In the genomic region with DNA sequence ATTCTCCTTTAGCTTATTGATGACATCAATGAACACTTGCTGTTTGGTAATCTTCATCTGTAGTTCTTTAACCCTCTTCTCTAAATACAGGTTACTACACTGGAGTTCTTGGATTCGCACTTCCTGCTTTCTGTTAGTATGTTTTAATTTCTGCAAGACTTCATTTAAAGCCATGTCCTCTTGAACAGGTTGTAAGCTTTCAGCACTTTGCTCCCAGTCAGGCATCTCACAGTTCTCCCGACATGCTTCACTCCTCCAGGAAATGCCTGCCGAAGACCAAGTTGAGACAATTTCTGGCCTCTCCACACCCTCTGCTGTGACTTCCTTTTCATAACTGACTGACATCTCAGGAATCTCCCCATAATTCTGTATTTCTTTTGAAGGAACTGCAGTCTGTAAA, we compare ENCODE assay signal across 27 cellular contexts. TPM values are rescaled to one million over a fixed set of nuclear protein-coding genes. Genes with fewer than 3 reads are reported as not detected.
A peak's percentile ranks its signal among the peaks of the same experiment; 100 is the strongest.
DNase-seq lines count a peak whose midpoint lies in the region; ATAC-seq, FAIRE-seq and TF ChIP-seq lines count a peak whose summit lies in the region.
"Had no signal": no experiment of that assay in that cellular context is flagged by ENCODE, and none has a peak within 500 bp of the region (broad histone marks: within the 10 kb centered on the region; RNA-seq: fewer than 3 reads in every experiment).

No MANE protein-coding gene starts in this region.

- no peak for TF ChIP-seq CTCF in bronchial epithelial cell (IDR thresholded peaks at IDR 0.05; ENCODE audit: insufficient read depth, low read length, severe bottlenecking)

- H3K4me3 ChIP-seq in BLaER1 treated with 17β-estradiol and CSF1 and Interleukin-3, amounts not matched to agents 10 nM and 100 nM = no peak overlapping the region
- H3K4me3 ChIP-seq in bronchial epithelial cell (ENCODE audit: low read depth, low read length) = no peak overlapping the region
- H3K4me3 ChIP-seq: esophagus squamous epithelium, ovary, SJCRH30, upper lobe of right lung had no signal

- H3K27me3 ChIP-seq in BLaER1 treated with 17β-estradiol and CSF1 and Interleukin-3, amounts not matched to agents 10 nM and 100 nM = no peaks in the 10 kb centered on the region
- H3K27me3 ChIP-seq in bronchial epithelial cell (ENCODE audit: control insufficient read depth, insufficient read depth, low read length) = no peaks in the 10 kb centered on the region
- H3K27me3 ChIP-seq: esophagus squamous epithelium, ovary, SJCRH30, upper lobe of right lung had no signal

- no peaks in the 10 kb centered on the region for H3K9me3 ChIP-seq in BLaER1 treated with 17β-estradiol and CSF1 and Interleukin-3, amounts not matched to agents 10 nM and 100 nM (replicated peaks in 1 of 11)
- H3K9me3 ChIP-seq: esophagus squamous epithelium, ovary, SJCRH30, upper lobe of right lung had no signal

- peak overlapping the region in 8 of 11 experiments; percentile 7 to 67 (median 23); a peak in 12 of 22 replicates for H3K4me2 ChIP-seq in BLaER1 treated with 17β-estradiol and CSF1 and Interleukin-3, amounts not matched to agents 10 nM and 100 nM

- intact Hi-C loops in left colon (cut with DNase I, micrococcal nuclease) = no loop called here

- peak; percentile 32 for DNase-seq in KBM-7
- DNase-seq in bronchial epithelial cell (ENCODE audit: low read depth) = peak; percentile 45
- DNase-seq in left colon = peak; percentile 17 to 42
- no peak for DNase-seq in GDM1 (lab: John Stamatoyannopoulos, UW)
- no peak for DNase-seq in NCI-H2227 (lab: John Stamatoyannopoulos, UW; ENCODE audit: unreplicated experiment)
- DNase-seq in NCI-H1436 (lab: John Stamatoyannopoulos, UW) = no peak
- DNase-seq: activated CD4-positive, alpha-beta T cell treated with anti-CD3 and anti-CD28 coated beads, Interleukin-2, amount 10 ng/mL, durations not matched to agents 7 days and 5 days; effector memory CD8-positive, alpha-beta T cell; esophagus squamous epithelium; naive thymus-derived CD4-positive, alpha-beta T cell; NCI-H2029; NCI-H345; NCI-H82; ovary; PC-3; right cardiac atrium; SJCRH30; T-helper 1 cell; upper lobe of right lung had no signal

- no peak overlapping the region for H3K9ac ChIP-seq in BLaER1 treated with 17β-estradiol and CSF1 and Interleukin-3, amounts not matched to agents 10 nM and 100 nM

- no peak for FAIRE-seq in bronchial epithelial cell (lab: Jason Lieb, UNC)
- FAIRE-seq: astrocyte had no signal

- ATAC-seq in left colon = peak; percentile 99
- no peak for ATAC-seq in HG02588 (IDR thresholded peaks at IDR 0.05; ENCODE audit: unreplicated experiment)
- ATAC-seq: effector memory CD8-positive, alpha-beta T cell; HCT116; naive thymus-derived CD4-positive, alpha-beta T cell; PC-3; right cardiac atrium; upper lobe of right lung had no signal

- H4K20me1 ChIP-seq in BLaER1 treated with 17β-estradiol and CSF1 and Interleukin-3, amounts not matched to agents 10 nM and 100 nM = no peaks in the 10 kb centered on the region

- H3K36me3 ChIP-seq in BLaER1 treated with 17β-estradiol and CSF1 and Interleukin-3, amounts not matched to agents 10 nM and 100 nM = no peaks in the 10 kb centered on the region
- no peaks in the 10 kb centered on the region for H3K36me3 ChIP-seq in bronchial epithelial cell (ENCODE audit: control insufficient read depth, insufficient read depth, low read length)
- H3K36me3 ChIP-seq: esophagus squamous epithelium, ovary, SJCRH30, upper lobe of right lung had no signal

- peaks cover 0 to 11% (median 5%) of the 10 kb centered on the region in 10 experiments; a peak in 11 of 20 replicates for H3K4me1 ChIP-seq in BLaER1 treated with 17β-estradiol and CSF1 and Interleukin-3, amounts not matched to agents 10 nM and 100 nM
- H3K4me1 ChIP-seq: SJCRH30, upper lobe of right lung had no signal

- in situ Hi-C loops in KBM-7 (cut with MboI; ENCODE audit: low pct_unique_long_range_greater_than_20kb, low sequenced_read_pairs) = no loop called here

- H3K27ac ChIP-seq in BLaER1 treated with 17β-estradiol and CSF1 and Interleukin-3, amounts not matched to agents 10 nM and 100 nM = no peak overlapping the region
- H3K27ac ChIP-seq: esophagus squamous epithelium, ovary, SJCRH30, upper lobe of right lung, VCaP had no signal

RNA-seq across cellular contexts. Expression of a gene that starts 15.8 kb away (rescaled TPM):
- total RNA-seq in bronchial epithelial cell = 0.13 TPM in 1 of 2 replicates, not detected in the other
- under 1 TPM in 1 of 2 donors, not detected in 1; 0.08 TPM for total RNA-seq in left colon
- total RNA-seq: glomerular endothelial cell, mesenteric fat pad, ovary, subcutaneous adipose tissue, upper lobe of right lung had no signal

RNA-seq across cellular contexts. Expression of a gene that starts 15.9 kb away (rescaled TPM):
- total RNA-seq in bronchial epithelial cell = 21.9 and 25.3 TPM in 2 replicates
- total RNA-seq in left colon = 10 to 100 TPM; 11.8 to 15.6 TPM

Comparison
In these comparisons a context has a peak if more than half of its experiments do, and no peak if none do; other contexts are left out.
1. DNase-seq: peak in KBM-7 (single experiment), bronchial epithelial cell (single experiment) and left colon (2 of 2); none in GDM1 (single experiment), NCI-H2227 (single experiment) and NCI-H1436 (single experiment).